ENCODE assay signal across 1 cellular context in genomic region chr5:157447246-157447645, GRCh38.
TF ChIP-seq lines count a peak whose summit lies in the region.

No MANE protein-coding gene starts in this region.

TF ChIP-seq in H1, 55 proteins besides CTCF, POLR2A, EP300 and RAD21:
- TF ChIP-seq ATF3 (IDR thresholded peaks at IDR 0.05; ENCODE audit: insufficient read depth, low read depth, low read length), result no peak
- TF ChIP-seq CBX5 (IDR thresholded peaks at IDR 0.05; ENCODE audit: low read depth, low read length), result no peak
- TF ChIP-seq CEBPB (IDR thresholded peaks at IDR 0.05; ENCODE audit: low read depth, low read length), result no peak
- TF ChIP-seq E2F6 (IDR thresholded peaks at IDR 0.05), result no peak
- no peak for TF ChIP-seq MAX (IDR thresholded peaks at IDR 0.05)
- no peak for TF ChIP-seq BCL11A (IDR thresholded peaks at IDR 0.05; ENCODE audit: low read depth in 2 of 2, low read length in 2 of 2)
- no peak for TF ChIP-seq CBX8 (IDR thresholded peaks at IDR 0.05; ENCODE audit: borderline replicate concordance, low read depth, low read length)
- TF ChIP-seq MAFK (IDR thresholded peaks at IDR 0.05; ENCODE audit: low read depth, low read length), result no peak
- no peak for TF ChIP-seq TEAD4 (IDR thresholded peaks at IDR 0.05; ENCODE audit: low read depth, low read length)
- TF ChIP-seq RBBP5 (IDR thresholded peaks at IDR 0.05; ENCODE audit: borderline replicate concordance, low read depth, low read length), result no peak
- TF ChIP-seq SAP30 (IDR thresholded peaks at IDR 0.05; ENCODE audit: insufficient read depth, insufficient replicate concordance, low read length), result no peak
- no peak for TF ChIP-seq POLR2AphosphoS5 (IDR thresholded peaks at IDR 0.05; ENCODE audit: low read depth, low read length)
- no peak for TF ChIP-seq TCF12 (IDR thresholded peaks at IDR 0.05; ENCODE audit: low read depth, low read length)
- no peak for TF ChIP-seq BRCA1 (IDR thresholded peaks at IDR 0.05; ENCODE audit: low read depth, low read length)
- TF ChIP-seq SRF (IDR thresholded peaks at IDR 0.05; ENCODE audit: low read depth, low read length), result no peak
- no peak for TF ChIP-seq EGR1 (IDR thresholded peaks at IDR 0.05; ENCODE audit: borderline replicate concordance, low read depth, low read length)
- no peak for TF ChIP-seq CTBP2 (IDR thresholded peaks at IDR 0.05; ENCODE audit: borderline replicate concordance, insufficient read depth, insufficient read length, low read length)
- TF ChIP-seq NRF1 (IDR thresholded peaks at IDR 0.05; ENCODE audit: low read depth, low read length), result no peak
